ENCODE assay signal across 24 cellular contexts in the genomic region with DNA sequence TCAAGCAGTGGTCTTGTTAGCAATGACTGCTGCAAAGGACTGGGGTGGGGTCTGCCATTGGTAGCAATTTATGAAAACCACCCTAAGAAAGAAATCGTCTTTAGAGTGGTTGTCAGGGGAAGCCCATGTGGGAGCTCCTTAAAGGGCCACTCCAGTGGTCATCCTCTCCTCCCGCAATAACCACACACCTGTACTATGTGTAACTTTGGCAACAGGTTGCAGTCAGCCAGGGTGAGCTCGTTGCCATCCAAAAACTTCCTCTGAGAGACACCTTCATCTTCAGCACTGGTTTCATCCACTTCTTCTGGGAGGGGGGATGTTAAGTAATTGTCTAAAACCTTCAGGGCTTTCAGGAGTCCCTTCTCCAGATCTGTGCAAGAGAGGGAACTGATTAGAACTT. TPM values are rescaled to one million over a fixed set of nuclear protein-coding genes. Genes with fewer than 3 reads are reported as not detected.
A peak's percentile ranks its signal among the peaks of the same experiment; 100 is the strongest.
DNase-seq lines count a peak whose midpoint lies in the region; ATAC-seq, FAIRE-seq and TF ChIP-seq lines count a peak whose summit lies in the region.
"Had no signal": no experiment of that assay in that cellular context is flagged by ENCODE, and none has a peak within 500 bp of the region (broad histone marks: within the 10 kb centered on the region; RNA-seq: fewer than 3 reads in every experiment).

No MANE protein-coding gene starts in this region.

- H3K27ac ChIP-seq in BLaER1, result no peak overlapping the region
- no peak overlapping the region for H3K27ac ChIP-seq in CD8-positive, alpha-beta memory T cell (ENCODE audit: low read depth, low read length)
- no peak overlapping the region for H3K27ac ChIP-seq in astrocyte (ENCODE audit: low read depth, low read length)
- H3K27ac ChIP-seq in ovary, result no peak overlapping the region
- H3K27ac ChIP-seq: body of pancreas, suprapubic skin had no signal

- H3K4me2 ChIP-seq in BLaER1 (peak overlapping the region; percentile 20; the same call in 1 of the 2 replicates), astrocyte (ENCODE audit: low read length) (no peak overlapping the region)

- H3K9me3 ChIP-seq in BLaER1 (no peaks in the 10 kb centered on the region), astrocyte (ENCODE audit: insufficient read depth, low read depth, low read length) (no peaks in the 10 kb centered on the region), ovary (no peaks in the 10 kb centered on the region)
- H3K9me3 ChIP-seq in CD8-positive, alpha-beta memory T cell (ENCODE audit: low read length), result no peaks in the 10 kb centered on the region
- H3K9me3 ChIP-seq: body of pancreas, left lung, suprapubic skin had no signal

- DNase-seq in CD8-positive, alpha-beta memory T cell, result no peak
- no peak for DNase-seq in astrocyte (ENCODE audit: low read depth)
- DNase-seq in natural killer cell treated with Interleukin-12 subunit alpha and Interleukin-12 subunit beta and Interleukin-15 and Interleukin-18, amount 100 ng/mL, for 72 hours (ENCODE audit: low spot score), result no peak
- no peak for DNase-seq in ovary
- DNase-seq in occipital lobe (lab: John Stamatoyannopoulos, UW), result no peak
- DNase-seq in AG20443 (ENCODE audit: low spot score), result no peak
- no peak for DNase-seq in left ventricle myocardium superior
- DNase-seq: activated CD4-positive, alpha-beta T cell treated with anti-CD3 and anti-CD28 coated beads for 1 hour; body of pancreas; dermis blood vessel endothelial cell; DMS79; left lung; NCI-H1417 treated with DMSO at 0.1 percent for 48 hours; NCI-H748 treated with DMSO at 0.1 percent for 48 hours; stimulated activated CD4-positive, alpha-beta T cell treated with anti-CD3 and anti-CD28 coated beads, Interleukin-4, amount 100 ng/mL, for 24 hours; T1000 had no signal

- TF ChIP-seq EP300 in ovary (IDR thresholded peaks at IDR 0.05), result no peak

- ATAC-seq in natural killer cell treated with Interleukin-12 subunit alpha and Interleukin-12 subunit beta and Interleukin-15 and Interleukin-18, amount 100 ng/mL, for 72 hours, result no peak
- no peak for ATAC-seq in left ventricle myocardium superior
- ATAC-seq: body of pancreas, left lung had no signal

- H4K20me1 ChIP-seq in BLaER1 (peaks cover 63% of the 10 kb centered on the region), astrocyte (ENCODE audit: insufficient read depth, low read length) (peaks cover 67% of the 10 kb centered on the region)

- peak overlapping the region in 7 of 8 donors; percentile 14 to 91 (median 70) for H3K27ac Mint-ChIP-seq in CD8-positive, alpha-beta memory T cell
- peak overlapping the region; percentile 26 for H3K27ac Mint-ChIP-seq in astrocyte (ENCODE audit: unreplicated experiment)
- peak overlapping the region; percentile 51 to 68 for H3K27ac Mint-ChIP-seq in natural killer cell treated with Interleukin-12 subunit alpha and Interleukin-12 subunit beta and Interleukin-15 and Interleukin-18, amount 100 ng/mL, for 72 hours
- H3K27ac Mint-ChIP-seq: activated naive CD8-positive, alpha-beta T cell had no signal

- peaks cover 57% of the 10 kb centered on the region for H3K79me2 ChIP-seq in astrocyte (ENCODE audit: insufficient read depth, low read length)

- H3K27me3 ChIP-seq in BLaER1 (no peaks in the 10 kb centered on the region), astrocyte (ENCODE audit: insufficient read depth, low read length) (no peaks in the 10 kb centered on the region), ovary (no peaks in the 10 kb centered on the region)
- H3K27me3 ChIP-seq in CD8-positive, alpha-beta memory T cell (ENCODE audit: insufficient read depth, low read length, poor library complexity, severe bottlenecking), result no peaks in the 10 kb centered on the region
- H3K27me3 ChIP-seq: body of pancreas, left lung, suprapubic skin had no signal

- H3K36me3 ChIP-seq in BLaER1, result peaks cover 53% of the 10 kb centered on the region
- H3K36me3 ChIP-seq in CD8-positive, alpha-beta memory T cell (ENCODE audit: insufficient read depth, low read length), result peaks cover 28% of the 10 kb centered on the region
- peaks cover 32% of the 10 kb centered on the region for H3K36me3 ChIP-seq in astrocyte (ENCODE audit: insufficient read depth, low read length)
- H3K36me3 ChIP-seq in ovary, result no peaks in the 10 kb centered on the region

- H3K9ac ChIP-seq in BLaER1 (no peak overlapping the region), astrocyte (ENCODE audit: low read length) (no peak overlapping the region)

- no peak for TF ChIP-seq POLR2A in ovary (IDR thresholded peaks at IDR 0.05)

- peaks cover 45 to 72% (median 45%) of the 10 kb centered on the region in 3 donors for H3K4me1 Mint-ChIP-seq in CD8-positive, alpha-beta memory T cell
- H3K4me1 Mint-ChIP-seq in astrocyte (ENCODE audit: low read depth, unreplicated experiment), result peaks cover 28% of the 10 kb centered on the region
- H3K4me1 Mint-ChIP-seq in natural killer cell treated with Interleukin-12 subunit alpha and Interleukin-12 subunit beta and Interleukin-15 and Interleukin-18, amount 100 ng/mL, for 72 hours (ENCODE audit: low read depth in 2 of 2), result peaks cover 57 to 64% of the 10 kb centered on the region in 2 donors

- POLR2A ChIA-PET in CD8-positive, alpha-beta memory T cell (lab: Charles Lee), result no interaction called here

- H3K4me3 ChIP-seq in BLaER1 (no peak overlapping the region), astrocyte (ENCODE audit: insufficient read depth, low read depth, low read length) (no peak overlapping the region), ovary (no peak overlapping the region)
- H3K4me3 ChIP-seq in CD8-positive, alpha-beta memory T cell (ENCODE audit: low read length), result no peak overlapping the region
- H3K4me3 ChIP-seq: body of pancreas, suprapubic skin had no signal

- intact Hi-C loops in ovary (cut with DNase I), result loop anchor here in 2 of 4 donors (10.0 kb wide), 2 partner anchors 63 to 103 kb away; a partner anchor contains a TSS
- intact Hi-C loops in left ventricle myocardium superior (cut with micrococcal nuclease), result no loop called here

- peaks cover 0 to 69% (median 7%) of the 10 kb centered on the region in 3 donors for H3K36me3 Mint-ChIP-seq in CD8-positive, alpha-beta memory T cell
- peaks cover 17% of the 10 kb centered on the region for H3K36me3 Mint-ChIP-seq in astrocyte (ENCODE audit: low read depth, unreplicated experiment)
- H3K36me3 Mint-ChIP-seq in natural killer cell treated with Interleukin-12 subunit alpha and Interleukin-12 subunit beta and Interleukin-15 and Interleukin-18, amount 100 ng/mL, for 72 hours, result peaks cover 27% of the 10 kb centered on the region
- H3K36me3 Mint-ChIP-seq: activated naive CD8-positive, alpha-beta T cell had no signal

- WGBS in ovary, 3 donors, result 56 to 73% (median 61%) methylated on average over 3 of the region's 3 CpGs

- H2AFZ ChIP-seq in astrocyte (ENCODE audit: low read depth, low read length), result no peak overlapping the region

- H3K27me3 Mint-ChIP-seq in CD8-positive, alpha-beta memory T cell, result no peaks in the 10 kb centered on the region
- no peaks in the 10 kb centered on the region for H3K27me3 Mint-ChIP-seq in astrocyte (ENCODE audit: low read depth, unreplicated experiment)
- H3K27me3 Mint-ChIP-seq in natural killer cell treated with Interleukin-12 subunit alpha and Interleukin-12 subunit beta and Interleukin-15 and Interleukin-18, amount 100 ng/mL, for 72 hours, result no peaks in the 10 kb centered on the region
- H3K27me3 Mint-ChIP-seq: activated naive CD8-positive, alpha-beta T cell had no signal

- peak overlapping the region in 4 of 7 donors; percentile 8 to 89 (median 42) for H3K4me3 Mint-ChIP-seq in CD8-positive, alpha-beta memory T cell
- H3K4me3 Mint-ChIP-seq in astrocyte (ENCODE audit: unreplicated experiment), result peak overlapping the region; percentile 72
- peak overlapping the region; percentile 93 for H3K4me3 Mint-ChIP-seq in natural killer cell treated with Interleukin-12 subunit alpha and Interleukin-12 subunit beta and Interleukin-15 and Interleukin-18, amount 100 ng/mL, for 72 hours
- H3K4me3 Mint-ChIP-seq: activated naive CD8-positive, alpha-beta T cell had no signal

- H3K9me3 Mint-ChIP-seq in CD8-positive, alpha-beta memory T cell, result no peaks in the 10 kb centered on the region
- no peaks in the 10 kb centered on the region for H3K9me3 Mint-ChIP-seq in astrocyte (ENCODE audit: unreplicated experiment)
- no peaks in the 10 kb centered on the region for H3K9me3 Mint-ChIP-seq in natural killer cell treated with Interleukin-12 subunit alpha and Interleukin-12 subunit beta and Interleukin-15 and Interleukin-18, amount 100 ng/mL, for 72 hours

- TF ChIP-seq CTCF in astrocyte (IDR thresholded peaks at IDR 0.05; ENCODE audit: insufficient read depth, low read depth, low read length) (no peak), ovary (IDR thresholded peaks at IDR 0.05) (no peak)

- FAIRE-seq in astrocyte (lab: Jason Lieb, UNC), result no peak

- CTCF ChIA-PET in CD8-positive, alpha-beta memory T cell (lab: Charles Lee), result interaction anchor here (0.9 to 9.6 kb wide), 3 partner anchors 38 to 99 kb away, joined by 3 to 71 read pairs (median 6); a partner anchor contains a TSS

- H3K4me1 ChIP-seq in BLaER1 (peaks cover 72% of the 10 kb centered on the region), astrocyte (ENCODE audit: insufficient read depth, low read length) (peaks cover 35% of the 10 kb centered on the region), ovary (ENCODE audit: insufficient read depth) (peaks cover 15% of the 10 kb centered on the region)
- peaks cover 53% of the 10 kb centered on the region for H3K4me1 ChIP-seq in CD8-positive, alpha-beta memory T cell (ENCODE audit: insufficient read depth, low read length)

RNA-seq across cellular contexts. Expression of a gene that starts 2.9 kb away (rescaled TPM):
- total RNA-seq in CD8-positive, alpha-beta memory T cell, result 1 to 10 TPM; 4.1 to 4.9 TPM
- 26.3 TPM for polyA plus RNA-seq in CD8-positive, alpha-beta memory T cell
- 62.5 and 72.4 TPM in 2 replicates for total RNA-seq in astrocyte
- total RNA-seq in natural killer cell treated with Interleukin-12 subunit alpha and Interleukin-12 subunit beta and Interleukin-15 and Interleukin-18, amount 100 ng/mL, for 72 hours, result 10 to 100 TPM; 18.8 to 24.4 TPM
- 100 to 1,000 TPM in 3 of 7 donors, 10 to 100 TPM in 4; 61.2 to 139 (median 95.2) TPM for total RNA-seq in ovary
- polyA plus RNA-seq in ovary, result 100 to 1,000 TPM in 1 of 2 donors, 10 to 100 TPM in 1; 23.9 to 127 TPM
- 117 TPM for total RNA-seq in occipital lobe
- total RNA-seq in left ventricle myocardium superior, result 27.6 TPM

RNA-seq across cellular contexts. Expression of a gene that starts 4.3 kb away (rescaled TPM):
- total RNA-seq in CD8-positive, alpha-beta memory T cell, result 100 to 1,000 TPM; 377 TPM
- 657 TPM for polyA plus RNA-seq in CD8-positive, alpha-beta memory T cell
- 484 and 518 TPM in 2 replicates for total RNA-seq in astrocyte
- 100 to 1,000 TPM; 468 to 581 TPM for total RNA-seq in natural killer cell treated with Interleukin-12 subunit alpha and Interleukin-12 subunit beta and Interleukin-15 and Interleukin-18, amount 100 ng/mL, for 72 hours
- 100 to 1,000 TPM; 128 to 208 (median 184) TPM for total RNA-seq in ovary
- polyA plus RNA-seq in ovary, result 100 to 1,000 TPM; 199 to 473 TPM
- total RNA-seq in occipital lobe, result 35.2 TPM
- total RNA-seq in left ventricle myocardium superior, result 77.4 TPM

RNA-seq across cellular contexts. Expression of a gene that starts 7.8 kb away (rescaled TPM):
- total RNA-seq in CD8-positive, alpha-beta memory T cell, result 10 to 100 TPM; 36.4 to 39.8 TPM
- 2.0 TPM for polyA plus RNA-seq in CD8-positive, alpha-beta memory T cell
- 5.7 and 6.8 TPM in 2 replicates for total RNA-seq in astrocyte
- total RNA-seq in natural killer cell treated with Interleukin-12 subunit alpha and Interleukin-12 subunit beta and Interleukin-15 and Interleukin-18, amount 100 ng/mL, for 72 hours, result 100 to 1,000 TPM in 1 of 2 donors, 10 to 100 TPM in 1; 36.2 to 154 TPM
- 10 to 100 TPM in 4 of 7 donors, 1 to 10 TPM in 3; 8.6 to 19.1 (median 14.5) TPM for total RNA-seq in ovary
- 1 to 10 TPM; 4.8 to 7.8 TPM for polyA plus RNA-seq in ovary
- total RNA-seq in occipital lobe, result 4.2 TPM
- 1.3 TPM for total RNA-seq in left ventricle myocardium superior

RNA-seq across cellular contexts. Expression of a gene that starts 8.9 kb away (rescaled TPM):
- not detected for total RNA-seq in CD8-positive, alpha-beta memory T cell
- polyA plus RNA-seq in CD8-positive, alpha-beta memory T cell, result 0.08 TPM
- total RNA-seq in astrocyte (not detected in 2 replicates), ovary (under 1 TPM in 3 of 7 donors, not detected in 4; 0.15 to 0.94 (median 0.69) TPM), occipital lobe (not detected), left ventricle myocardium superior (0.52 TPM)
- under 1 TPM in 1 of 2 donors, not detected in 1; 0.21 TPM for total RNA-seq in natural killer cell treated with Interleukin-12 subunit alpha and Interleukin-12 subunit beta and Interleukin-15 and Interleukin-18, amount 100 ng/mL, for 72 hours
- polyA plus RNA-seq in ovary, result under 1 TPM; 0.06 to 0.60 TPM
- total RNA-seq: body of pancreas, dermis blood vessel endothelial cell, epithelial cell of proximal tubule, HT1080, LHCN-M2 had no signal
- polyA plus RNA-seq: BJ had no signal

RNA-seq across cellular contexts. Expression of a gene that starts 10.5 kb away (rescaled TPM):
- total RNA-seq in CD8-positive, alpha-beta memory T cell, result not detected
- polyA plus RNA-seq in CD8-positive, alpha-beta memory T cell, result not detected
- 0.41 and 0.66 TPM in 2 replicates for total RNA-seq in astrocyte
- total RNA-seq in natural killer cell treated with Interleukin-12 subunit alpha and Interleukin-12 subunit beta and Interleukin-15 and Interleukin-18, amount 100 ng/mL, for 72 hours, result not detected
- total RNA-seq in ovary, result 1 to 10 TPM in 2 of 7 donors, not detected in 5; 1.0 to 4.9 TPM
- polyA plus RNA-seq in ovary, result under 1 TPM in 1 of 2 donors, not detected in 1; 0.17 TPM
- 0.31 TPM for total RNA-seq in occipital lobe
- total RNA-seq in left ventricle myocardium superior, result not detected
- total RNA-seq: body of pancreas, dermis blood vessel endothelial cell, epithelial cell of proximal tubule, HT1080, left lung, LHCN-M2, skeletal muscle tissue had no signal
- polyA plus RNA-seq: BJ had no signal

Comparison
In these comparisons a context has a peak if more than half of its experiments do, and no peak if none do; other contexts are left out.
1. H3K4me3 Mint-ChIP-seq: peak in every context shown above with its lines; median percentile 93 in natural killer cell treated with Interleukin-12 subunit alpha and Interleukin-12 subunit beta and Interleukin-15 and Interleukin-18, amount 100 ng/mL, for 72 hours; 72 in astrocyte; 42 in CD8-positive, alpha-beta memory T cell.